In genomic region chr10:6053816-6054581, GRCh38 we compare ENCODE assay signal across 1 cellular context.
TF ChIP-seq lines count a peak whose summit lies in the region.

No MANE protein-coding gene starts in this region.

TF ChIP-seq in GM12878, 131 proteins besides CTCF, POLR2A, EP300 and RAD21 (continued from another document):
- TF ChIP-seq ZNF217 (IDR thresholded peaks at IDR 0.05) (no peak), ZNF592 (IDR thresholded peaks at IDR 0.05) (no peak), EZH2 (IDR thresholded peaks at IDR 0.05; ENCODE audit: borderline replicate concordance, control insufficient read depth, low read depth, low read length) (no peak), IRF3 (IDR thresholded peaks at IDR 0.05) (no peak), ELK1 (IDR thresholded peaks at IDR 0.05; ENCODE audit: low read depth, low read length) (no peak), RFX5 (IDR thresholded peaks at IDR 0.05; ENCODE audit: low read depth, low read length) (no peak), SMARCA5 (IDR thresholded peaks at IDR 0.05) (no peak), CREB1 (IDR thresholded peaks at IDR 0.05; ENCODE audit: low read depth) (no peak), POU2F2 (IDR thresholded peaks at IDR 0.05; ENCODE audit: borderline replicate concordance, low read depth, low read length) (no peak), NKRF (conservative IDR thresholded peaks at IDR 0.05) (no peak), ZNF207 (IDR thresholded peaks at IDR 0.05; ENCODE audit: borderline replicate concordance) (no peak), CHD2 (IDR thresholded peaks at IDR 0.05; ENCODE audit: borderline replicate concordance, low read depth, low read length) (no peak), NBN (IDR thresholded peaks at IDR 0.05) (no peak), NR2F1 (conservative IDR thresholded peaks at IDR 0.05) (peak; percentile 56; the same call in 1 of the 2 replicates), MEF2A (IDR thresholded peaks at IDR 0.05; ENCODE audit: insufficient read depth, low read depth, low read length) (no peak), POLR2AphosphoS2 (IDR thresholded peaks at IDR 0.05; ENCODE audit: low read depth, low read length) (no peak), KDM1A (IDR thresholded peaks at IDR 0.05; ENCODE audit: borderline replicate concordance) (no peak), NFXL1 (IDR thresholded peaks at IDR 0.05; ENCODE audit: borderline replicate concordance) (no peak), SUZ12 (IDR thresholded peaks at IDR 0.05; ENCODE audit: unreplicated experiment) (no peak), RAD51 (IDR thresholded peaks at IDR 0.05) (peak; percentile 39; the same call in 1 of the 2 replicates), PKNOX1 (IDR thresholded peaks at IDR 0.05) (no peak), ZNF622 (IDR thresholded peaks at IDR 0.05) (no peak), JUNB (IDR thresholded peaks at IDR 0.05) (no peak), FOXK2 (IDR thresholded peaks at IDR 0.05) (no peak), RBBP5 (conservative IDR thresholded peaks at IDR 0.05) (no peak), BCL11A (IDR thresholded peaks at IDR 0.05; ENCODE audit: low read depth, low read length) (no peak), BCLAF1 (IDR thresholded peaks at IDR 0.05) (no peak), IRF5 (IDR thresholded peaks at IDR 0.05; ENCODE audit: borderline replicate concordance) (no peak)
